28 cellular contexts compared by ENCODE assay signal in the genomic region with DNA sequence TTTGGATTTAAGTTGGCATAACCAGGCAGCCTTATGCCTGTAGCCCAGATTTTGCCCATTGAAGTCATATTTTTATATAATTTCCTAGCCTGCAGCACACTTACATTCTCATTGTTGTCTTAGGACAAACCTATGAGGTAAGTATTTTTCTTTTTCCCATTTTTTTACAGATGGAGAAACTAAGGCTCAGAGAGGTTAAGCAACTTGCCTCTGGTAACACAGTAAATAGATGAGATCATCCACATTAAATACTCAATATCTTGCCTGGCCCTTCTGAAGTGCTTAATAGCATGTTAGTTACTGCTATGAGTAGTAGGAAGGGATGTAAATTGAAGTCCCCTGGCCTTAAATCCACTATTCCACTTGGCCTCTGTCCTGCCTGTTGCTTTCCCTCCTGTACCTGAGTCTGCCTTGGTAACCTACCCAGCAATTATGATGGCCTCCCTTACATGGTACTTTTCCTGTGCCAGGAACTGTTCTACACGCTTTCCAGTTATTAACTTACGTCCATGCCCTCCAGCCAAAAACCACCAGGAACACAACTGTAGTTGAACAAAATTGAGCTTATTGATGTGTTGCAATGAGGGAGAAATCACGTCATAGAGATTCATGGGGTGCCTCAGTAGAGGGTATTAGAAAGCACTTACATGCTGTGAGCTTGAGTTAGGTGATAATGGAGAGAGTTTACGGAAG.
"Had no signal": no experiment of that assay in that cellular context is flagged by ENCODE, and none has a peak within 500 bp of the region (broad histone marks: within the 10 kb centered on the region; RNA-seq: fewer than 3 reads in every experiment).

No MANE protein-coding gene starts in this region.

- H3K4me3 ChIP-seq: MG63, SK-N-MC had no signal

- ATAC-seq: activated T-cell treated with anti-CD3 and anti-CD28 coated beads, Interleukin-2, amount 50 U/mL, for 72 hours; Panc1; Right ventricle myocardium inferior; T-cell had no signal

- H3K27ac ChIP-seq: brain microvascular endothelial cell, KMS-11, SK-N-MC had no signal

- H3K36me3 ChIP-seq: brain microvascular endothelial cell, MG63 had no signal

- H3K4me2 ChIP-seq: KMS-11 had no signal

- H3K9me3 ChIP-seq: MG63 had no signal

- H3K27me3 ChIP-seq: brain microvascular endothelial cell, MG63 had no signal

- DNase-seq: activated CD4-positive, alpha-beta memory T cell treated with anti-CD3 and anti-CD28 coated beads, Interleukin-2, amount 10 ng/mL, durations not matched to agents 7 days and 5 days; activated CD4-positive, alpha-beta T cell treated with anti-CD3 and anti-CD28 coated beads, Interleukin-2, amount 10 ng/mL, durations not matched to agents 7 days and 5 days; activated CD4-positive, CD25-positive, alpha-beta regulatory T cell; activated gamma-delta T cell treated with Interleukin-2 at 50 U/mL for 16 hours; activated naive CD4-positive, alpha-beta T cell treated with anti-CD3 and anti-CD28 coated beads, Interleukin-2, amount 10 ng/mL, durations not matched to agents 7 days and 5 days; activated naive CD8-positive, alpha-beta T cell treated with anti-CD3 and anti-CD28 coated beads for 36 hours; activated T-cell treated with anti-CD3 and anti-CD28 coated beads, Interleukin-2, amount 50 U/mL, for 72 hours; brain microvascular endothelial cell; caudate nucleus; MG63; MV-4-11; NCI-H1092 treated with DMSO at 0.1 percent for 48 hours; NCI-H1417 treated with DMSO at 0.1 percent for 48 hours; NCI-H1694; NCI-H2029 treated with DMSO at 0.1 percent for 48 hours; NCI-H446 treated with DMSO at 0.1 percent for 48 hours; NCI-H524 treated with DMSO at 0.1 percent for 48 hours; NCI-H774; NK-92 treated with Interleukin-12 subunit alpha and Interleukin-12 subunit beta, amount 100 ng/mL, for 24 hours; OCI-M1; RPMI8226; T-cell; T-helper 2 cell; T1000 had no signal

- H3K9ac ChIP-seq: KMS-11 had no signal
